8 cellular contexts compared by ENCODE assay signal in the genomic region with DNA sequence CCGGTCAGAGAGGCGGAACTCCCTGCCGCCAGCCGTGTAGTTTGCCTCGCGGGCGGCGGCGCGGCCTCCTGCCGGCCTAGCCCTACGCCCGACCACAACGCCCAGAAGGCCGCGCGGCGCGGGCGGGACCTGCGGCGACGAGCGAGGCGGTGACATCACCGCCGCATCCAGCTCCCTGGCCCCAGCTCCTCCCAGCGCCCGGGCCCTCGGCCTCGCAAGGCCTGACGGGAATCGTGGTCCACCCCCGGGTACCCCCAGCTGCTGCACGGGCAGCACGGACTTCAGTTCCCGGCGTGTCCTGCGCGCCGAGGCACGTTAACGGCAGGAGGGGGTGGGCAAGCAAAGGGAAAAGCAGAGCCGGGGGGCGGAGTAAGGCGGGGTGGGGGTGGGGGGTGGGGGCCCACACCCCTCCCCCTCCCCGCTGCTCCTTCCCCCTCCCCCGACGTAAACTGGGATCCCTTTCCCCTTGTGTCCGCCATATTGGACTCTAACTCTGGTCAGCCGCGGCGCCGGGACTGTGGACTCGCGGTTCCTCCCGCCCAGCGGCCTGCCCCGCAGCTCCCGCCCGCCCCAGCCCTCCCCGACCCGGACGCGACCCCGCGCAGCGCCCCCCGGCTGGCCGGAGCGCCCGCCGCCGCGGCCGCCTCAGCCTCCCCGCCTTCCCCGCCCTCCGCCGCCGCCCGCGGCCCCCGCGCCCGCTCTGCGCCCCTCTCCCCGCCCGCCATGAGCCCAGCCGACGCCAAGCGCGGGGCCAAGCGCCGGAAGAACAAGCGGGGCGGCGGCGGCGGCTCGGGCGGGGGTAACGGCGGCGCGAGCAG.
A peak's percentile ranks its signal among the peaks of the same experiment; 100 is the strongest.
DNase-seq lines count a peak whose midpoint lies in the region; ATAC-seq and TF ChIP-seq lines count a peak whose summit lies in the region.

A gene with protein sequence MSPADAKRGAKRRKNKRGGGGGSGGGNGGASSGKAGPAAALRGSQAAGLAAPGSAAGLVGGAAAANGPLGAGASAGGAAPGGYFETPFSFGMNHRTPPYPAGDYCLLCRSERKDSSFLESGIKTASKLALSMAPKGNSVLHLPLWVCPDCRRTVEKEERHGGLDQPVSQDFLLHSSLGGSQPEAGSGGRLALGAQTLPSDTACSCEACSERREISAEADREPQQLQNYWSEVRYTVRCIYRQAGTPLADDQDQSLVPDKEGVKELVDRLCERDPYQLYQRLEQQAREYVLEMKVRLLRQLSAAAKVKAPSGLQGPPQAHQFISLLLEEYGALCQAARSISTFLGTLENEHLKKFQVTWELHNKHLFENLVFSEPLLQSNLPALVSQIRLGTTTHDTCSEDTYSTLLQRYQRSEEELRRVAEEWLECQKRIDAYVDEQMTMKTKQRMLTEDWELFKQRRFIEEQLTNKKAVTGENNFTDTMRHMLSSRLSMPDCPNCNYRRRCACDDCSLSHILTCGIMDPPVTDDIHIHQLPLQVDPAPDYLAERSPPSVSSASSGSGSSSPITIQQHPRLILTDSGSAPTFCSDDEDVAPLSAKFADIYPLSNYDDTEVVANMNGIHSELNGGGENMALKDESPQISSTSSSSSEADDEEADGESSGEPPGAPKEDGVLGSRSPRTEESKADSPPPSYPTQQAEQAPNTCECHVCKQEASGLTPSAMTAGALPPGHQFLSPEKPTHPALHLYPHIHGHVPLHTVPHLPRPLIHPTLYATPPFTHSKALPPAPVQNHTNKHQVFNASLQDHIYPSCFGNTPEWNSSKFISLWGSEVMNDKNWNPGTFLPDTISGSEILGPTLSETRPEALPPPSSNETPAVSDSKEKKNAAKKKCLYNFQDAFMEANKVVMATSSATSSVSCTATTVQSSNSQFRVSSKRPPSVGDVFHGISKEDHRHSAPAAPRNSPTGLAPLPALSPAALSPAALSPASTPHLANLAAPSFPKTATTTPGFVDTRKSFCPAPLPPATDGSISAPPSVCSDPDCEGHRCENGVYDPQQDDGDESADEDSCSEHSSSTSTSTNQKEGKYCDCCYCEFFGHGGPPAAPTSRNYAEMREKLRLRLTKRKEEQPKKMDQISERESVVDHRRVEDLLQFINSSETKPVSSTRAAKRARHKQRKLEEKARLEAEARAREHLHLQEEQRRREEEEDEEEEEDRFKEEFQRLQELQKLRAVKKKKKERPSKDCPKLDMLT (N-terminal part only) (plus strand): TSS at position 455 of the 818 bp plus-strand sequence. CDS start 269 bp downstream, at position 724.

- H3K36me3 Mint-ChIP-seq in activated naive CD4-positive, alpha-beta T cell treated with anti-CD3 and anti-CD28 coated beads, Interleukin-2, amount 50 U/mL, for 24 hours: no peaks in the 10 kb centered on the region

- H3K9me3 Mint-ChIP-seq in activated naive CD4-positive, alpha-beta T cell treated with anti-CD3 and anti-CD28 coated beads, Interleukin-2, amount 50 U/mL, for 24 hours: no peaks in the 10 kb centered on the region

- H3K27ac Mint-ChIP-seq in activated naive CD4-positive, alpha-beta T cell treated with anti-CD3 and anti-CD28 coated beads, Interleukin-2, amount 50 U/mL, for 24 hours: peak within 1 kb of the TSS; percentile 86

- peak within 1 kb of the TSS; percentile 91 for H3K4me3 Mint-ChIP-seq in activated naive CD4-positive, alpha-beta T cell treated with anti-CD3 and anti-CD28 coated beads, Interleukin-2, amount 50 U/mL, for 24 hours

- H3K4me1 Mint-ChIP-seq in activated naive CD4-positive, alpha-beta T cell treated with anti-CD3 and anti-CD28 coated beads, Interleukin-2, amount 50 U/mL, for 24 hours: peaks cover 13% of the 10 kb centered on the region

- TF ChIP-seq CTCF in GM10266 (IDR thresholded peaks at IDR 0.05; ENCODE audit: control insufficient read depth, insufficient read depth, low read depth, missing control alignments): no peak

- H3K27me3 Mint-ChIP-seq in activated naive CD4-positive, alpha-beta T cell treated with anti-CD3 and anti-CD28 coated beads, Interleukin-2, amount 50 U/mL, for 24 hours: no peaks in the 10 kb centered on the region

- DNase-seq in GM10266 (ENCODE audit: extremely low spot score) (peak; percentile 98), NCI-H1092 treated with DMSO at 0.1 percent for 48 hours (lab: John Stamatoyannopoulos, UW) (peak; percentile 97), globus pallidus (ENCODE audit: low spot score) (peak; percentile 100), nucleus accumbens (lab: John Stamatoyannopoulos, UW) (peak; percentile 75 to 100 (median 99)), superior temporal gyrus (ENCODE audit: extremely low spot score) (peak; percentile 98)

- ATAC-seq in HG02623 (IDR thresholded peaks at IDR 0.05; ENCODE audit: unreplicated experiment): peak; percentile 79
- peak; percentile 93 for ATAC-seq in SK-N-SH treated with all-trans-retinoic acid at 6 μM for 48 hours

TF ChIP-seq in SK-N-SH treated with all-trans-retinoic acid at 6 μM for 48 hours, 23 proteins besides CTCF, POLR2A, EP300 and RAD21:
- TF ChIP-seq ISL1 (CRISPR knock-in tag; IDR thresholded peaks at IDR 0.05): no peak
TF ChIP-seq in SK-N-SH treated with all-trans-retinoic acid at 6 μM for 48 hours: peak in this region for 0.

Comparison
In these comparisons a context has a peak if more than half of its experiments do, and no peak if none do; other contexts are left out.
1. Peak in every context shown above with its lines: DNase-seq and ATAC-seq.